In the genomic region with DNA sequence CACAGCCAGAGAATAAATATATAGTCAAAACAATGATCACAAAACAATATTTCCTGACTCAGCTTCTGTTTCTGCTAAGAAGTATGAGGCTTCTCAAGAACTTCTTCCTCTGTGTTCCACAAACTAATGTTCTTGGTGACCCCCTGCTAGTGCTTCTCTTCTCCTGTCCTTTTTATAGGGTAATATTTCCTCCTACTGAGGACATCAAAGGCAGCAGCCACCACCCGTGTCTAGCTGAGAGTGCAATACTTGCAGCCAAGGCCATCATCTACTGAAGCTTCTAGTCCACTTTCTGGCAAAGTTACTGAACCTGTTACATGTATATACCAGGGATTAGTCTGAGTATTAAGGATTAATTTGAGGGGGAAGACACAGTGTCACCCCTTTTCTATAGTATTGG, we compare ENCODE assay signal across 22 cellular contexts.
A peak's percentile ranks its signal among the peaks of the same experiment; 100 is the strongest.
DNase-seq lines count a peak whose midpoint lies in the region; ATAC-seq, FAIRE-seq and TF ChIP-seq lines count a peak whose summit lies in the region.
"Had no signal": no experiment of that assay in that cellular context is flagged by ENCODE, and none has a peak within 500 bp of the region (broad histone marks: within the 10 kb centered on the region; RNA-seq: fewer than 3 reads in every experiment).

No MANE protein-coding gene starts in this region.

- H3K9me1 ChIP-seq in K562 (ENCODE audit: control insufficient read depth, insufficient read depth, low read length), result no peaks in the 10 kb centered on the region

- ATAC-seq in K562 (no peak), HG03139 (IDR thresholded peaks at IDR 0.05; ENCODE audit: unreplicated experiment) (no peak), heart right ventricle (no peak)
- ATAC-seq: A549, GM12878 had no signal

- intact Hi-C loops in K562 (cut with micrococcal nuclease) (no loop called here), heart right ventricle (cut with DNase I) (no loop called here)

- WGBS in K562 (ENCODE audit: insufficient coverage, low coverage, missing lambda C conversion rate), result 20% methylated on average over 1 of the region's 1 CpG
- 84 to 86% methylated on average over 1 of the region's 1 CpG for WGBS in heart right ventricle, 2 donors

- peak; percentile 23 for FAIRE-seq in K562 (lab: Jason Lieb, UNC)
- FAIRE-seq: GM12878 had no signal

- no peak overlapping the region for H2AFZ ChIP-seq in K562 (ENCODE audit: low read depth, low read length)

- H3K79me2 ChIP-seq in K562 (ENCODE audit: control insufficient read depth, insufficient read depth, low read length), result no peaks in the 10 kb centered on the region

- no peaks in the 10 kb centered on the region for H3K4me1 ChIP-seq in HEK293 (ENCODE audit: control insufficient read depth, insufficient read depth, low read length)
- peaks cover 0 to 5% of the 10 kb centered on the region in 2 experiments; a peak in 2 of 5 replicates for H3K4me1 ChIP-seq in K562 (replicated peaks in 1 of 2; ENCODE audit: control insufficient read depth in 2 of 2, insufficient read depth in 2 of 2, low read length in 2 of 2)
- H3K4me1 ChIP-seq in heart right ventricle, result peaks cover 0 to 18% (median 0%) of the 10 kb centered on the region in 9 donors
- H3K4me1 ChIP-seq: BLaER1 treated with 17β-estradiol and CSF1 and Interleukin-3, amounts not matched to agents 10 nM and 100 nM had no signal

- H3K27me3 ChIP-seq in K562 (ENCODE audit: control insufficient read depth in 2 of 2, insufficient read depth in 2 of 2, low read length in 2 of 2), result no peaks in the 10 kb centered on the region
- no peaks in the 10 kb centered on the region for H3K27me3 ChIP-seq in heart right ventricle
- H3K27me3 ChIP-seq: BLaER1 treated with 17β-estradiol and CSF1 and Interleukin-3, amounts not matched to agents 10 nM and 100 nM had no signal

- no peaks in the 10 kb centered on the region for H3K36me3 ChIP-seq in HEK293 (ENCODE audit: control insufficient read depth in 2 of 2, insufficient read depth in 1 of 2, low read length in 2 of 2)
- no peaks in the 10 kb centered on the region; the same call in 2 of the 3 replicates for H3K36me3 ChIP-seq in K562 (ENCODE audit: control insufficient read depth, insufficient read depth, low read length)
- no peaks in the 10 kb centered on the region for H3K36me3 ChIP-seq in heart right ventricle

- H3K27ac ChIP-seq in HEK293 (ENCODE audit: extremely low read depth, low read depth, low read length), result no peak overlapping the region
- no peak overlapping the region for H3K27ac ChIP-seq in K562 (ENCODE audit: extremely low read depth, low read depth, low read length)
- H3K27ac ChIP-seq in heart right ventricle, result no peak overlapping the region
- H3K27ac ChIP-seq: 22Rv1; A549; BLaER1 treated with 17β-estradiol and CSF1 and Interleukin-3, amounts not matched to agents 10 nM and 100 nM had no signal

- no peak overlapping the region for H3K9ac ChIP-seq in K562 (ENCODE audit: insufficient read depth in 1 of 2, low read depth in 2 of 2, low read length in 2 of 2)
- H3K9ac ChIP-seq: BLaER1 treated with 17β-estradiol and CSF1 and Interleukin-3, amounts not matched to agents 10 nM and 100 nM had no signal

- BruUV-seq in K562 (replicated peaks; lab: Mats Ljungman, UMichigan), result no TSS peak

- CTCF ChIA-PET in HEK293 (lab: Yijun Ruan, JAX) (interaction anchor here (0.7 kb wide), 1 partner anchor 39 kb away, joined by 3 read pairs; no protein-coding TSS in a partner anchor), K562 (lab: Yijun Ruan, JAX; ENCODE audit: low intra/inter-chr PET ratio) (no interaction called here)

- TF ChIP-seq POLR2A in K562 (conservative IDR thresholded peaks at IDR 0.05), result no peak

- in situ Hi-C loops in K562 (cut with MboI), result no loop called here

- H3K9me3 ChIP-seq in HEK293 (ENCODE audit: control insufficient read depth, insufficient read depth, low read depth, low read length), result no peaks in the 10 kb centered on the region
- H3K9me3 ChIP-seq in K562 (replicated peaks; ENCODE audit: control insufficient read depth, insufficient read depth, low read depth, low read length), result no peaks in the 10 kb centered on the region
- H3K9me3 ChIP-seq in heart right ventricle, result no peaks in the 10 kb centered on the region
- H3K9me3 ChIP-seq: A549; BLaER1 treated with 17β-estradiol and CSF1 and Interleukin-3, amounts not matched to agents 10 nM and 100 nM had no signal

- no peak for TF ChIP-seq RAD21 in K562 (CRISPR knock-in tag; conservative IDR thresholded peaks at IDR 0.05 in 1 of 2, IDR thresholded peaks at IDR 0.05 in 1 of 2)

- POLR2A ChIA-PET in HEK293 (lab: Yijun Ruan, JAX) (no interaction called here), K562 (lab: Yijun Ruan, JAX) (interaction anchor here (0.8 to 2.4 kb wide), 2 partner anchors 12 to 15 kb away, joined by 3 to 10 read pairs; no protein-coding TSS in a partner anchor)

- H3K4me3 ChIP-seq in HEK293 (ENCODE audit: low read depth, low read length) (no peak overlapping the region), K562 (no peak overlapping the region), heart right ventricle (no peak overlapping the region)
- H3K4me3 ChIP-seq: A549; BLaER1 treated with 17β-estradiol and CSF1 and Interleukin-3, amounts not matched to agents 10 nM and 100 nM; GM12878 had no signal

- no peaks in the 10 kb centered on the region for H4K20me1 ChIP-seq in K562 (replicated peaks; ENCODE audit: control insufficient read depth, insufficient read depth, low read length)
- H4K20me1 ChIP-seq: BLaER1 treated with 17β-estradiol and CSF1 and Interleukin-3, amounts not matched to agents 10 nM and 100 nM had no signal

- TF ChIP-seq CTCF in HEK293 (tag by site-specific recombination; IDR thresholded peaks at IDR 0.05), result no peak
- no peak for TF ChIP-seq CTCF in K562 (IDR thresholded peaks at IDR 0.05 in 2 of 3, conservative IDR thresholded peaks at IDR 0.05 in 1 of 3; ENCODE audit: insufficient read depth in 2 of 3, low read depth in 1 of 3, low read length in 3 of 3)
- no peak for TF ChIP-seq CTCF in heart right ventricle (IDR thresholded peaks at IDR 0.05)

- DNase-seq in DMS53 (lab: John Stamatoyannopoulos, UW) (peak; percentile 11), DMS53 treated with DMSO at 0.1 percent for 48 hours (lab: John Stamatoyannopoulos, UW; ENCODE audit: unreplicated experiment) (no peak), K562 (ENCODE audit: extremely low read depth in 1 of 4, low spot score in 3 of 4) (no peak), C1 segment of cervical spinal cord (lab: John Stamatoyannopoulos, UW) (no peak), heart right ventricle (no peak)
- DNase-seq: AML-193; CD4-positive, alpha-beta memory T cell; CD4-positive, CD25-positive, alpha-beta regulatory T cell; CD8-positive, alpha-beta memory T cell; COR-L47; DMS 273 treated with DMSO at 0.1 percent for 48 hours; DMS153; DMS79; DND-41; EL; GDM1 had no signal

- no peak for TF ChIP-seq EP300 in K562 (IDR thresholded peaks at IDR 0.05; ENCODE audit: low read length)

- no peak overlapping the region for H3K4me2 ChIP-seq in K562 (ENCODE audit: insufficient read depth, low read length)
- H3K4me2 ChIP-seq: A549; BLaER1 treated with 17β-estradiol and CSF1 and Interleukin-3, amounts not matched to agents 10 nM and 100 nM had no signal

TF ChIP-seq in HEK293, 187 proteins besides CTCF, POLR2A, EP300 and RAD21:
- peak; percentile 44; the same call in 1 of the 2 replicates for TF ChIP-seq GLIS1 (tag by site-specific recombination; IDR thresholded peaks at IDR 0.05)
- peak; percentile 69 for TF ChIP-seq ZIC2 (tag by site-specific recombination; IDR thresholded peaks at IDR 0.05)
- TF ChIP-seq ZNF133 (tag by site-specific recombination; IDR thresholded peaks at IDR 0.05), result no peak

TF ChIP-seq in K562, 482 proteins besides CTCF, POLR2A, EP300 and RAD21:
- TF ChIP-seq SRSF3 (IDR thresholded peaks at IDR 0.05; ENCODE audit: insufficient read depth, low read length) (no peak), ZNF316 (IDR thresholded peaks at IDR 0.05) (peak; percentile 18; the same call in 1 of the 2 replicates), CBX2 (IDR thresholded peaks at IDR 0.05; ENCODE audit: insufficient read depth, low read length, poor library complexity, severe bottlenecking) (no peak)
- TF ChIP-seq, protein P1, sequence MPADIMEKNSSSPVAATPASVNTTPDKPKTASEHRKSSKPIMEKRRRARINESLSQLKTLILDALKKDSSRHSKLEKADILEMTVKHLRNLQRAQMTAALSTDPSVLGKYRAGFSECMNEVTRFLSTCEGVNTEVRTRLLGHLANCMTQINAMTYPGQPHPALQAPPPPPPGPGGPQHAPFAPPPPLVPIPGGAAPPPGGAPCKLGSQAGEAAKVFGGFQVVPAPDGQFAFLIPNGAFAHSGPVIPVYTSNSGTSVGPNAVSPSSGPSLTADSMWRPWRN (IDR thresholded peaks at IDR 0.05; ENCODE audit: low read depth), result no peak
- TF ChIP-seq, protein P2, sequence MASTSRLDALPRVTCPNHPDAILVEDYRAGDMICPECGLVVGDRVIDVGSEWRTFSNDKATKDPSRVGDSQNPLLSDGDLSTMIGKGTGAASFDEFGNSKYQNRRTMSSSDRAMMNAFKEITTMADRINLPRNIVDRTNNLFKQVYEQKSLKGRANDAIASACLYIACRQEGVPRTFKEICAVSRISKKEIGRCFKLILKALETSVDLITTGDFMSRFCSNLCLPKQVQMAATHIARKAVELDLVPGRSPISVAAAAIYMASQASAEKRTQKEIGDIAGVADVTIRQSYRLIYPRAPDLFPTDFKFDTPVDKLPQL (IDR thresholded peaks at IDR 0.05; ENCODE audit: extremely low read depth, insufficient read length), result no peak
